8 cellular contexts compared by ENCODE assay signal in genomic region chr12:94289551-94290312, GRCh38.
DNase-seq lines count a peak whose midpoint lies in the region; ATAC-seq and TF ChIP-seq lines count a peak whose summit lies in the region.

No MANE protein-coding gene starts in this region.

- no peaks in the 10 kb centered on the region for H3K9me3 ChIP-seq in gastroesophageal sphincter

- H3K4me3 ChIP-seq in gastroesophageal sphincter: no peak overlapping the region

- DNase-seq in COLO829 (ENCODE audit: low spot score): peak; percentile 76
- DNase-seq in T1000 (lab: John Stamatoyannopoulos, UW): peak; percentile 11
- DNase-seq in renal cortical epithelial cell (ENCODE audit: low read depth): peak; percentile 15
- DNase-seq in activated gamma-delta T cell (lab: John Stamatoyannopoulos, UW): no peak
- no peak for DNase-seq in NCI-H1092 treated with DMSO at 0.1 percent for 48 hours (lab: John Stamatoyannopoulos, UW)

- H3K36me3 ChIP-seq in gastroesophageal sphincter: no peaks in the 10 kb centered on the region

- WGBS in gastroesophageal sphincter (ENCODE audit: low coverage in 1 of 2), 2 donors: 13 to 14% methylated on average over 8 to 12 of the region's 12 CpGs

- peaks cover 0 to 31% (median 7%) of the 10 kb centered on the region in 3 donors for H3K4me1 ChIP-seq in gastroesophageal sphincter

- TF ChIP-seq POLR2A in gastroesophageal sphincter (IDR thresholded peaks at IDR 0.05): no peak

- peak overlapping the region in 3 of 4 donors; percentile 33 to 67 (median 56) for H3K27ac ChIP-seq in gastroesophageal sphincter

- peak; percentile 69 for ATAC-seq in gastroesophageal sphincter
- no peak for ATAC-seq in GM19467 (IDR thresholded peaks at IDR 0.05; ENCODE audit: unreplicated experiment)
- ATAC-seq in GM21526 (IDR thresholded peaks at IDR 0.05; ENCODE audit: low FRiP score, unreplicated experiment): no peak

- no peaks in the 10 kb centered on the region for H3K27me3 ChIP-seq in gastroesophageal sphincter

- no peak for TF ChIP-seq EP300 in gastroesophageal sphincter (IDR thresholded peaks at IDR 0.05)

- TF ChIP-seq CTCF in gastroesophageal sphincter (IDR thresholded peaks at IDR 0.05): no peak

Comparison
In these comparisons a context has a peak if more than half of its experiments do, and no peak if none do; other contexts are left out.
1. DNase-seq: peak in COLO829 (single experiment), T1000 (single experiment) and renal cortical epithelial cell (single experiment); none in activated gamma-delta T cell (single experiment) and NCI-H1092 treated with DMSO at 0.1 percent for 48 hours (single experiment).